In the genomic region with DNA sequence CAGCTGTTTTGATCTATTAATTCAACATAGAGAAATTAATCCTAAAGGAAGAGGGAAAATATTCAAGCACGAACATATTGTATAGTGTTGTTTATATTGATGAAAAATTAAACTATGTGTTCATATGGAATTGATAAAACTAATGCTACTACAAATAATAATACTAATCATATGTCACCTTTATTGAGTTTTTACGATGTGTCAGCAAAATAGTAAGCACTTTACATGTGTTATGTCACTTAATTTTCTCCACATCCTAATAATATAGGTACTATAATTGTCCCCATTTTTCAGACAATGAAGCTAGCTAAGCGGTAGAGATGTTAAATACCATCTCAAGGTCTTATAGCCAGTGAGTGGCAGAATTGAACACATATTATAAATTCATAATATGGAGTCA, we compare ENCODE assay signal across 27 cellular contexts.
"Had no signal": no experiment of that assay in that cellular context is flagged by ENCODE, and none has a peak within 500 bp of the region (broad histone marks: within the 10 kb centered on the region; RNA-seq: fewer than 3 reads in every experiment).

No MANE protein-coding gene starts in this region.

- H2AFZ ChIP-seq: parathyroid adenoma had no signal

- H3K4me3 ChIP-seq: neural progenitor cell, ovary, psoas muscle, skin epidermis, suprapubic skin, testis, tibial artery, transverse colon, vagina had no signal

- FAIRE-seq: urothelium cell line had no signal

- ATAC-seq: naive thymus-derived CD4-positive, alpha-beta T cell; natural killer cell; psoas muscle; right cardiac atrium; sciatic nerve; stimulated activated memory B cell treated with anti-CD40 and anti-IgM and Interleukin-4, amounts not matched to agents 10 μg/mL and 1 μg/mL and 100 μg/mL, for 72 hours; stimulated activated naive CD8-positive, alpha-beta T cell treated with anti-CD3 and anti-CD28 coated beads, Interleukin-15, amount 100 ng/mL, for 72 hours; stimulated activated naive CD8-positive, alpha-beta T cell treated with anti-CD3 and anti-CD28 coated beads, Interleukin-15, Interleukin-2, amounts not matched to agents 100 U/mL and 50 U/mL, for 24 hours had no signal

- H3K27ac ChIP-seq: neural progenitor cell, ovary, parathyroid adenoma, psoas muscle, skin epidermis, suprapubic skin, testis, tibial artery, transverse colon, vagina had no signal

- DNase-seq: naive thymus-derived CD4-positive, alpha-beta T cell; natural killer cell; occipital lobe; ovary; posterior cingulate gyrus; psoas muscle; right cardiac atrium; stimulated activated CD4-positive, alpha-beta T cell treated with anti-CD3 and anti-CD28 coated beads, Interleukin-12 subunit alpha, Interleukin-12 subunit beta, amount 100 ng/mL, for 4 hours; stimulated activated CD4-positive, alpha-beta T cell treated with anti-CD3 and anti-CD28 coated beads, Interleukin-1b, Interleukin-23, amount 100 ng/mL, for 48 hours; stimulated activated CD4-positive, alpha-beta T cell treated with anti-CD3 and anti-CD28 coated beads, Interleukin-4, amount 100 ng/mL, for 1 hour; stimulated activated CD4-positive, alpha-beta T cell treated with anti-CD3 and anti-CD28 coated beads, Interleukin-4, amount 100 ng/mL, for 4 hours; stimulated activated CD8-positive, alpha-beta memory T cell treated with anti-CD3 and anti-CD28 coated beads, Interleukin-4, amount 100 ng/mL, for 48 hours; stimulated activated naive CD4-positive, alpha-beta T cell; stimulated activated naive CD8-positive, alpha-beta T cell treated with anti-CD3 and anti-CD28 coated beads, Interleukin-15, amount 100 ng/mL, for 72 hours; stimulated activated naive CD8-positive, alpha-beta T cell treated with anti-CD3 and anti-CD28 coated beads, Interleukin-15, Interleukin-2, amounts not matched to agents 100 U/mL and 50 U/mL, for 24 hours; substantia nigra; testis; tibial artery; transverse colon had no signal

- H3K4me1 ChIP-seq: neural progenitor cell, parathyroid adenoma, psoas muscle, suprapubic skin, testis, tibial artery, transverse colon, vagina had no signal

- H3K9ac ChIP-seq: neural progenitor cell, parathyroid adenoma had no signal

- H3K4me2 ChIP-seq: neural progenitor cell had no signal

- H3K36me3 ChIP-seq: neural progenitor cell, ovary, suprapubic skin, tibial artery, transverse colon, vagina had no signal

- H3K27me3 ChIP-seq: neural progenitor cell, ovary, suprapubic skin, testis, tibial artery, transverse colon, vagina had no signal

- H3K79me2 ChIP-seq: parathyroid adenoma had no signal

- H3K9me3 ChIP-seq: ovary, psoas muscle, suprapubic skin, testis, tibial artery, transverse colon, vagina had no signal
